In the genomic region with DNA sequence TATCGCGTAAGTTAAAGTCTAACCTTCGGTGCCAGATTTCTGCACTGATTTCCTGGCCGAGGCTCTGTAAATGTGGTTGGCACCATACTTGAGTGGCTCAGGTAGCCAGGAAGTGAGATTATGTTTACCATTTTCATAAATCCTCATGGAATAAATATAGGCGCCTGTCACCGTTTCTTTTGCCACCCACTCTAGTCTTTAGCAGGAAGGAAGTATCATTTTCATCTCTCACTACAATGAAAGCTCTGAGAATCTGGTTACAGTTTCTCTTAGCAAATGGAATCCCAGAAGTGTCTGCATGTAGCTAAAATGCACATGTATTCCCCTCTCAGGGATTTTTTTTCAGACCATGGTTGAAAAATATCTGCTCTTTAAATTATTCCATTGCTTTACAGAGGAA, we compare ENCODE assay signal across 16 cellular contexts.
DNase-seq lines count a peak whose midpoint lies in the region; ATAC-seq lines count a peak whose summit lies in the region.
"Had no signal": no experiment of that assay in that cellular context is flagged by ENCODE, and none has a peak within 500 bp of the region (broad histone marks: within the 10 kb centered on the region; RNA-seq: fewer than 3 reads in every experiment).

No MANE protein-coding gene starts in this region.

- H3K79me2 ChIP-seq in Karpas-422 (ENCODE audit: low read length) = no peaks in the 10 kb centered on the region

- peak; percentile 68 for DNase-seq in COLO668 (lab: John Stamatoyannopoulos, UW; ENCODE audit: unreplicated experiment)
- peak; percentile 69 for DNase-seq in NCI-H1092 (lab: John Stamatoyannopoulos, UW)
- peak; percentile 13 to 76 for DNase-seq in SJCRH30
- peak in 1 of 9 donors; percentile 16 for DNase-seq in naive thymus-derived CD4-positive, alpha-beta T cell
- no peak for DNase-seq in Karpas-422
- no peak for DNase-seq in activated CD4-positive, alpha-beta T cell treated with anti-CD3 and anti-CD28 coated beads, Interleukin-2, amount 50 U/mL, for 48 hours
- DNase-seq: activated CD8-positive, alpha-beta memory T cell treated with anti-CD3 and anti-CD28 coated beads for 24 hours; mesenchymal stem cell; NCI-H2171 treated with DMSO at 0.1 percent for 48 hours; occipital lobe had no signal

- no peak overlapping the region for H3K9ac ChIP-seq in Karpas-422 (ENCODE audit: low read length)
- H3K9ac ChIP-seq: KMS-11 had no signal

- H4K20me1 ChIP-seq in Karpas-422 (ENCODE audit: insufficient read depth, low read depth, low read length) = no peaks in the 10 kb centered on the region

- H3K27me3 ChIP-seq in SJCRH30 (no peaks in the 10 kb centered on the region), Karpas-422 (ENCODE audit: low read length) (no peaks in the 10 kb centered on the region)
- H3K27me3 ChIP-seq in naive thymus-derived CD4-positive, alpha-beta T cell (ENCODE audit: control insufficient read depth in 2 of 2, insufficient read depth in 2 of 2, low read length in 2 of 2) = no peaks in the 10 kb centered on the region

- peaks cover 0 to 3% (median 0%) of the 10 kb centered on the region in 5 donors for H3K36me3 Mint-ChIP-seq in naive thymus-derived CD4-positive, alpha-beta T cell
- H3K36me3 Mint-ChIP-seq: type B pancreatic cell had no signal

- no peak for ATAC-seq in naive thymus-derived CD4-positive, alpha-beta T cell
- no peak for ATAC-seq in HG03045 (IDR thresholded peaks at IDR 0.05; ENCODE audit: unreplicated experiment)
- ATAC-seq in GM21529 (IDR thresholded peaks at IDR 0.05; ENCODE audit: unreplicated experiment) = no peak
- ATAC-seq: activated T-helper 17 cell treated with anti-CD3 and anti-CD28 coated beads, Interleukin-2, amount 50 U/mL, for 72 hours had no signal

- peak overlapping the region in 8 of 10 donors; percentile 25 to 83 (median 67) for H3K4me3 Mint-ChIP-seq in naive thymus-derived CD4-positive, alpha-beta T cell
- H3K4me3 Mint-ChIP-seq: activated T-helper 17 cell treated with anti-CD3 and anti-CD28 coated beads, Interleukin-2, amount 50 U/mL, for 72 hours; type B pancreatic cell had no signal

- H3K4me1 Mint-ChIP-seq in naive thymus-derived CD4-positive, alpha-beta T cell = peaks cover 0 to 29% (median 18%) of the 10 kb centered on the region in 7 donors
- H3K4me1 Mint-ChIP-seq: activated T-helper 17 cell treated with anti-CD3 and anti-CD28 coated beads, Interleukin-2, amount 50 U/mL, for 72 hours had no signal

- no peaks in the 10 kb centered on the region for H3K27me3 Mint-ChIP-seq in naive thymus-derived CD4-positive, alpha-beta T cell
- H3K27me3 Mint-ChIP-seq: activated T-helper 17 cell treated with anti-CD3 and anti-CD28 coated beads, Interleukin-2, amount 50 U/mL, for 72 hours; type B pancreatic cell had no signal

- H3K27ac ChIP-seq in SJCRH30 (peak overlapping the region; percentile 12; the same call in 1 of the 2 replicates), Karpas-422 (ENCODE audit: low read length) (no peak overlapping the region)
- H3K27ac ChIP-seq in naive thymus-derived CD4-positive, alpha-beta T cell (ENCODE audit: low read depth, low read length) = no peak overlapping the region
- H3K27ac ChIP-seq: epithelial cell of prostate, KMS-11 had no signal

- H2AFZ ChIP-seq in Karpas-422 (ENCODE audit: low read length) = no peak overlapping the region

- peaks cover 11% of the 10 kb centered on the region; the same call in 1 of the 2 replicates for H3K4me1 ChIP-seq in SJCRH30
- H3K4me1 ChIP-seq in naive thymus-derived CD4-positive, alpha-beta T cell (ENCODE audit: control insufficient read depth in 2 of 2, insufficient read depth in 2 of 2, low read length in 2 of 2) = no peaks in the 10 kb centered on the region
- H3K4me1 ChIP-seq in Karpas-422 (ENCODE audit: low read length) = no peaks in the 10 kb centered on the region

- POLR2A ChIA-PET in naive thymus-derived CD4-positive, alpha-beta T cell (lab: Charles Lee) = no interaction called here

- H3K27ac Mint-ChIP-seq in naive thymus-derived CD4-positive, alpha-beta T cell = peak overlapping the region in 4 of 9 donors; percentile 8 to 72 (median 46)
- H3K27ac Mint-ChIP-seq: activated T-helper 17 cell treated with anti-CD3 and anti-CD28 coated beads, Interleukin-2, amount 50 U/mL, for 72 hours; type B pancreatic cell had no signal

- intact Hi-C loops in naive thymus-derived CD4-positive, alpha-beta T cell (cut with micrococcal nuclease) = no loop called here

- no peak overlapping the region for H3K4me2 ChIP-seq in Karpas-422 (ENCODE audit: low read depth, low read length, poor library complexity, severe bottlenecking)
- H3K4me2 ChIP-seq: KMS-11 had no signal

- H3K4me3 ChIP-seq in SJCRH30 (peak overlapping the region; percentile 13; the same call in 1 of the 2 replicates), Karpas-422 (ENCODE audit: low read length) (no peak overlapping the region)
- no peak overlapping the region for H3K4me3 ChIP-seq in naive thymus-derived CD4-positive, alpha-beta T cell (ENCODE audit: low read length)

- H3K9me3 Mint-ChIP-seq in naive thymus-derived CD4-positive, alpha-beta T cell = peaks cover 0 to 12% (median 0%) of the 10 kb centered on the region in 11 donors

- CTCF ChIA-PET in naive thymus-derived CD4-positive, alpha-beta T cell (lab: Charles Lee) = no interaction called here

- H3K9me2 ChIP-seq in Karpas-422 (replicated peaks; ENCODE audit: insufficient read depth, low read length) = no peaks in the 10 kb centered on the region

- H3K9me3 ChIP-seq in SJCRH30 (replicated peaks) (no peaks in the 10 kb centered on the region), Karpas-422 (ENCODE audit: low read length) (peaks cover 26% of the 10 kb centered on the region)
- H3K9me3 ChIP-seq in naive thymus-derived CD4-positive, alpha-beta T cell (ENCODE audit: control insufficient read depth in 2 of 3, low read length in 3 of 3) = no peaks in the 10 kb centered on the region

- H3K36me3 ChIP-seq in SJCRH30 (no peaks in the 10 kb centered on the region), Karpas-422 (ENCODE audit: insufficient read depth, low read length) (no peaks in the 10 kb centered on the region)
- H3K36me3 ChIP-seq in naive thymus-derived CD4-positive, alpha-beta T cell (ENCODE audit: control insufficient read depth in 2 of 3, insufficient read depth in 3 of 3, low read length in 3 of 3) = no peaks in the 10 kb centered on the region

Comparison
In these comparisons a context has a peak if more than half of its experiments do, and no peak if none do; other contexts are left out.
1. DNase-seq: peak in COLO668 (single experiment), NCI-H1092 (single experiment) and SJCRH30 (2 of 2); none in Karpas-422 (single experiment) and activated CD4-positive, alpha-beta T cell treated with anti-CD3 and anti-CD28 coated beads, Interleukin-2, amount 50 U/mL, for 48 hours (0 of 2).